ENCODE assay signal across 1 cellular context in genomic region chr3:33067484-33067883, GRCh38.
TF ChIP-seq lines count a peak whose summit lies in the region.

No MANE protein-coding gene starts in this region.

TF ChIP-seq in K562, 482 proteins besides CTCF, POLR2A, EP300 and RAD21 (continued from another document):
- TF ChIP-seq ZBTB26 (CRISPR knock-in tag; IDR thresholded peaks at IDR 0.05) (no peak), SIN3B (IDR thresholded peaks at IDR 0.05; ENCODE audit: low read depth) (no peak), FOXK1 (CRISPR knock-in tag; IDR thresholded peaks at IDR 0.05; ENCODE audit: borderline replicate concordance) (no peak), XRCC4 (IDR thresholded peaks at IDR 0.05; ENCODE audit: extremely low read depth, insufficient read depth, insufficient read length) (no peak), ETS1 (conservative IDR thresholded peaks at IDR 0.05; ENCODE audit: control insufficient read depth, low read depth, low read length) (no peak), MBD1 (CRISPR knock-in tag; IDR thresholded peaks at IDR 0.05) (no peak), HDAC8 (tag; IDR thresholded peaks at IDR 0.05) (no peak), PBX2 (CRISPR knock-in tag; IDR thresholded peaks at IDR 0.05; ENCODE audit: low read depth) (no peak), PBX2 (tag; conservative IDR thresholded peaks at IDR 0.05; ENCODE audit: low read depth) (peak; percentile 71), BRF1 (IDR thresholded peaks at IDR 0.05; ENCODE audit: borderline replicate concordance, extremely low read depth, insufficient read length) (no peak), DMBX1 (CRISPR knock-in tag; IDR thresholded peaks at IDR 0.05; ENCODE audit: borderline replicate concordance) (no peak), TSC22D4 (tag; IDR thresholded peaks at IDR 0.05) (no peak), SMAD3 (CRISPR knock-in tag; conservative IDR thresholded peaks at IDR 0.05) (no peak), ATF6 (CRISPR knock-in tag; IDR thresholded peaks at IDR 0.05) (no peak), ELK1 (CRISPR knock-in tag; IDR thresholded peaks at IDR 0.05) (no peak), EZH2 (IDR thresholded peaks at IDR 0.05; ENCODE audit: borderline replicate concordance, low read depth, low read length) (no peak), THRAP3 (IDR thresholded peaks at IDR 0.05; ENCODE audit: borderline replicate concordance) (no peak), TEAD4 (IDR thresholded peaks at IDR 0.05; ENCODE audit: low read length) (peak; percentile 72), TEAD4 (CRISPR knock-in tag; IDR thresholded peaks at IDR 0.05; ENCODE audit: borderline replicate concordance) (no peak), ZNF324 (CRISPR knock-in tag; IDR thresholded peaks at IDR 0.05) (no peak), ZNF311 (CRISPR knock-in tag; IDR thresholded peaks at IDR 0.05) (no peak), KDM5B (IDR thresholded peaks at IDR 0.05; ENCODE audit: insufficient replicate concordance, low read depth, low read length) (no peak), CREB1 (IDR thresholded peaks at IDR 0.05) (no peak), CREB1 (CRISPR knock-in tag; IDR thresholded peaks at IDR 0.05) (no peak), DNMT1 (IDR thresholded peaks at IDR 0.05) (no peak)
